12 cellular contexts compared by ENCODE assay signal in genomic region chr6:6686176-6686575, GRCh38.
DNase-seq lines count a peak whose midpoint lies in the region; ATAC-seq and TF ChIP-seq lines count a peak whose summit lies in the region.
"Had no signal": no experiment of that assay in that cellular context is flagged by ENCODE, and none has a peak within 500 bp of the region (broad histone marks: within the 10 kb centered on the region; RNA-seq: fewer than 3 reads in every experiment).

No MANE protein-coding gene starts in this region.

- no peak overlapping the region for H2AK5ac ChIP-seq in H9 (ENCODE audit: insufficient read length, low read length)

- no peaks in the 10 kb centered on the region; the same call in 1 of the 2 replicates for H3K4me1 ChIP-seq in H9 (ENCODE audit: insufficient read depth, low read length)
- H3K4me1 ChIP-seq in esophagus muscularis mucosa: peaks cover 32 to 43% (median 38%) of the 10 kb centered on the region in 4 donors
- peaks cover 26% of the 10 kb centered on the region for H3K4me1 ChIP-seq in parathyroid adenoma

- H3K4me2 ChIP-seq in H9 (ENCODE audit: insufficient read depth, insufficient read length, low read length): peak overlapping the region; percentile 76
- H3K4me2 ChIP-seq in parathyroid adenoma (ENCODE audit: low read length): peak overlapping the region; percentile 41

- no peak overlapping the region for H3K18ac ChIP-seq in H9 (ENCODE audit: insufficient read length, low read depth, low read length)

- peaks cover 34 to 39% of the 10 kb centered on the region in 2 experiments for H3K4me1 Mint-ChIP-seq in H9

- peaks cover under 1 to 4% of the 10 kb centered on the region in 2 experiments; a peak in 3 of 5 replicates for H3K9me3 Mint-ChIP-seq in H9

- ATAC-seq in GM18867 (IDR thresholded peaks at IDR 0.05; ENCODE audit: unreplicated experiment) (no peak), GM19463 (IDR thresholded peaks at IDR 0.05; ENCODE audit: unreplicated experiment) (no peak), Right ventricle myocardium superior (ENCODE audit: poor library complexity) (no peak)

- H3K4me3 Mint-ChIP-seq in H9: peak overlapping the region; percentile 61 to 84; a peak in 3 of 5 replicates

- no peak overlapping the region for H3K23ac ChIP-seq in H9 (ENCODE audit: insufficient read length, low read depth, low read length)

- H3K23me2 ChIP-seq in H9 (ENCODE audit: insufficient read length, low read depth, low read length, poor library complexity, severe bottlenecking): peaks cover 8% of the 10 kb centered on the region

- H3K4ac ChIP-seq in H9 (ENCODE audit: low read depth, low read length): no peak overlapping the region

- no CpG with 5 or more reads among the region's 7 CpGs for WGBS in H9 (ENCODE audit: extremely low coverage, insufficient read length, low lambda C conversion rate)
- 93% methylated on average over 7 of the region's 7 CpGs for WGBS in esophagus muscularis mucosa

- H3K27ac ChIP-seq in H9 (ENCODE audit: insufficient read length, low read depth, low read length) (no peak overlapping the region), esophagus muscularis mucosa (replicated peaks in 1 of 4) (peak overlapping the region; percentile 29 to 53 (median 46)), parathyroid adenoma (peak overlapping the region; percentile 86)

- H2BK120ac ChIP-seq in H9 (ENCODE audit: low read depth, low read length, poor library complexity, severe bottlenecking): no peak overlapping the region

- TF ChIP-seq POLR2A in esophagus muscularis mucosa (IDR thresholded peaks at IDR 0.05; ENCODE audit: low read depth): no peak

- H3K56ac ChIP-seq in H9 (ENCODE audit: insufficient read length, low read depth, low read length): no peak overlapping the region

- no peaks in the 10 kb centered on the region for H4K20me1 ChIP-seq in H9 (ENCODE audit: control insufficient read depth, insufficient read depth, insufficient read length)

- H3K9me3 ChIP-seq in H9 (ENCODE audit: control insufficient read depth, low read depth, low read length) (no peaks in the 10 kb centered on the region), esophagus muscularis mucosa (no peaks in the 10 kb centered on the region), parathyroid adenoma (ENCODE audit: control insufficient read depth, low read length) (no peaks in the 10 kb centered on the region)

- no peak overlapping the region for H3T11ph ChIP-seq in H9 (ENCODE audit: low read length)

- TF ChIP-seq EP300 in esophagus muscularis mucosa (IDR thresholded peaks at IDR 0.05): no peak

- H3K9ac ChIP-seq in H9 (ENCODE audit: extremely low read depth, insufficient read length, low read length) (no peak overlapping the region), parathyroid adenoma (no peak overlapping the region)

- no peak overlapping the region for H4K5ac ChIP-seq in H9 (ENCODE audit: insufficient read length, low read depth, low read length)

- H2AFZ ChIP-seq in H9 (ENCODE audit: low read length): no peak overlapping the region
- peak overlapping the region; percentile 99 for H2AFZ ChIP-seq in parathyroid adenoma

- H2BK15ac ChIP-seq in H9 (ENCODE audit: low read depth, low read length): no peak overlapping the region

- no peak overlapping the region for H3K14ac ChIP-seq in H9 (ENCODE audit: insufficient read depth, low read length)

- intact Hi-C loops in esophagus muscularis mucosa (cut with DNase I) (no loop called here), Right ventricle myocardium superior (cut with DNase I) (no loop called here)

- no peak for TF ChIP-seq CTCF in H9 (conservative IDR thresholded peaks at IDR 0.05)
- no peak for TF ChIP-seq CTCF in esophagus muscularis mucosa (IDR thresholded peaks at IDR 0.05)
- no peak for TF ChIP-seq CTCF in parathyroid adenoma (IDR thresholded peaks at IDR 0.05)

- no peak overlapping the region for H2BK20ac ChIP-seq in H9 (ENCODE audit: low read depth, low read length, poor library complexity, severe bottlenecking)

- no peaks in the 10 kb centered on the region for H3K79me1 ChIP-seq in H9 (ENCODE audit: insufficient read depth, low read depth, low read length, poor library complexity, severe bottlenecking)

- H3K27ac Mint-ChIP-seq in H9: peak overlapping the region in 1 of 3 experiments; percentile 92; a peak in 2 of 7 replicates
- H3K27ac Mint-ChIP-seq: activated T-helper 2 cell treated with anti-CD3 and anti-CD28 coated beads, Interferon-gamma antibody, Interleukin-2, Interleukin-4, amounts not matched to agents 10 μg/mL and 5 μg/mL and 100 μg/mL, durations not matched to agents 14 hours and 24 hours and 36 hours had no signal

- H4K8ac ChIP-seq in H9 (replicated peaks; ENCODE audit: insufficient read length, low read depth, low read length): no peak overlapping the region

- H3K4me3 ChIP-seq in esophagus muscularis mucosa (no peak overlapping the region), parathyroid adenoma (ENCODE audit: low read depth, low read length) (peak overlapping the region; percentile 43)

- H3K27me3 Mint-ChIP-seq in H9 (ENCODE audit: low read depth): peaks cover 18% of the 10 kb centered on the region

- H3K36me3 ChIP-seq in esophagus muscularis mucosa (no peaks in the 10 kb centered on the region), parathyroid adenoma (ENCODE audit: control insufficient read depth, insufficient read depth, low read length) (no peaks in the 10 kb centered on the region)

- H3K79me2 ChIP-seq in H9 (ENCODE audit: insufficient read depth, low read length): no peaks in the 10 kb centered on the region
- no peaks in the 10 kb centered on the region for H3K79me2 ChIP-seq in parathyroid adenoma

- H4K91ac ChIP-seq in H9 (ENCODE audit: insufficient read length, low read depth, low read length): no peak overlapping the region

- H2BK5ac ChIP-seq in H9 (ENCODE audit: insufficient read length, low read length): no peak overlapping the region

- H2BK12ac ChIP-seq in H9 (ENCODE audit: insufficient read length, low read depth, low read length): no peak overlapping the region

- H3K36me3 Mint-ChIP-seq in H9 (ENCODE audit: insufficient read depth in 1 of 3, low read depth in 3 of 3): peaks cover 0 to 18% (median 4%) of the 10 kb centered on the region in 3 experiments; a peak in 3 of 7 replicates
- H3K36me3 Mint-ChIP-seq: CD4-positive, CD25-positive, alpha-beta regulatory T cell had no signal

- H3K27me3 ChIP-seq in H9 (ENCODE audit: insufficient read depth, low read length): no peaks in the 10 kb centered on the region
- H3K27me3 ChIP-seq in esophagus muscularis mucosa: no peaks in the 10 kb centered on the region
- H3K27me3 ChIP-seq in parathyroid adenoma (ENCODE audit: control insufficient read depth, insufficient read depth, low read length): no peaks in the 10 kb centered on the region

- DNase-seq in H9 (no peak), NCI-H82 treated with DMSO at 0.1 percent for 48 hours (lab: John Stamatoyannopoulos, UW; ENCODE audit: unreplicated experiment) (peak; percentile 59), esophagus muscularis mucosa (ENCODE audit: extremely low spot score) (no peak), HK-2 (ENCODE audit: unreplicated experiment) (no peak), Right ventricle myocardium superior (no peak)
- DNase-seq: activated CD4-positive, alpha-beta T cell treated with anti-CD3 and anti-CD28 coated beads for 1 hour; GDM1 had no signal
